10 cellular contexts compared by ENCODE assay signal in genomic region chr11:68436985-68437926, GRCh38. TPM values are rescaled to one million over a fixed set of nuclear protein-coding genes. Genes with fewer than 3 reads are reported as not detected.
DNase-seq lines count a peak whose midpoint lies in the region; ATAC-seq and TF ChIP-seq lines count a peak whose summit lies in the region.
"Had no signal": no experiment of that assay in that cellular context is flagged by ENCODE, and none has a peak within 500 bp of the region (broad histone marks: within the 10 kb centered on the region; RNA-seq: fewer than 3 reads in every experiment).

No MANE protein-coding gene starts in this region.

- TF ChIP-seq CTCF in WTC11 (IDR thresholded peaks at IDR 0.05) (no peak), left ventricle myocardium inferior (IDR thresholded peaks at IDR 0.05; ENCODE audit: borderline replicate concordance) (peak; percentile 50), tibial artery (IDR thresholded peaks at IDR 0.05) (no peak)

- peak; percentile 49 for DNase-seq in DMS53 (lab: John Stamatoyannopoulos, UW)
- no peak for DNase-seq in DMS53 treated with DMSO at 0.1 percent for 48 hours (lab: John Stamatoyannopoulos, UW; ENCODE audit: unreplicated experiment)
- DNase-seq in WTC11 (ENCODE audit: low spot score) = no peak
- peak; percentile 61 for DNase-seq in left ventricle myocardium inferior
- DNase-seq in tibial artery = peak in 1 of 2 donors; percentile 54
- DNase-seq in activated CD4-positive, alpha-beta memory T cell treated with anti-CD3 and anti-CD28 coated beads for 36 hours = no peak
- no peak for DNase-seq in Ammon's horn (ENCODE audit: low spot score)
- DNase-seq in NCI-H510A (lab: John Stamatoyannopoulos, UW) = no peak
- DNase-seq: SJCRH30 had no signal

- H3K9me3 ChIP-seq in left ventricle myocardium inferior (replicated peaks) = no peaks in the 10 kb centered on the region
- no peaks in the 10 kb centered on the region for H3K9me3 ChIP-seq in tibial artery
- H3K9me3 ChIP-seq: SJCRH30 had no signal

- H3K9me3 Mint-ChIP-seq in WTC11 = no peaks in the 10 kb centered on the region
- no peaks in the 10 kb centered on the region for H3K9me3 Mint-ChIP-seq in activated CD4-positive, alpha-beta memory T cell treated with anti-CD3 and anti-CD28 coated beads for 36 hours

- H3K4me1 Mint-ChIP-seq in WTC11 = peaks cover 18% of the 10 kb centered on the region
- H3K4me1 Mint-ChIP-seq in activated CD4-positive, alpha-beta memory T cell treated with anti-CD3 and anti-CD28 coated beads for 36 hours (ENCODE audit: low read depth) = peaks cover 4% of the 10 kb centered on the region

- intact Hi-C loops in left ventricle myocardium inferior (cut with micrococcal nuclease) = no loop called here
- intact Hi-C loops in tibial artery (cut with DNase I; ENCODE audit: low total_unique reads) = no loop called here
- intact Hi-C loops in activated CD4-positive, alpha-beta memory T cell treated with anti-CD3 and anti-CD28 coated beads for 36 hours (cut with micrococcal nuclease) = no loop called here

- H3K36me3 ChIP-seq in left ventricle myocardium inferior = peaks cover 82% of the 10 kb centered on the region
- peaks cover 51 to 100% (median 83%) of the 10 kb centered on the region in 3 donors for H3K36me3 ChIP-seq in tibial artery

- peak overlapping the region; percentile 85 for H3K27ac ChIP-seq in left ventricle myocardium inferior (replicated peaks)
- peak overlapping the region; percentile 62 to 68 for H3K27ac ChIP-seq in tibial artery
- H3K27ac ChIP-seq: 22Rv1, SJCRH30 had no signal

- 0 out of 2 replicates have a peak overlapping the region, but pooled peaks have one; percentile 47 for H3K27ac Mint-ChIP-seq in WTC11
- H3K27ac Mint-ChIP-seq in activated CD4-positive, alpha-beta memory T cell treated with anti-CD3 and anti-CD28 coated beads for 36 hours = no peak overlapping the region

- ATAC-seq in WTC11 = no peak

- POLR2A ChIA-PET in WTC11 (lab: Charles Lee) = no interaction called here
- POLR2A ChIA-PET in activated CD4-positive, alpha-beta memory T cell treated with anti-CD3 and anti-CD28 coated beads for 36 hours (lab: Charles Lee) = no interaction called here

- no peaks in the 10 kb centered on the region for H3K27me3 Mint-ChIP-seq in WTC11 (ENCODE audit: low read depth)
- no peaks in the 10 kb centered on the region for H3K27me3 Mint-ChIP-seq in activated CD4-positive, alpha-beta memory T cell treated with anti-CD3 and anti-CD28 coated beads for 36 hours

- no peak overlapping the region for H3K4me3 Mint-ChIP-seq in WTC11
- no peak overlapping the region for H3K4me3 Mint-ChIP-seq in activated CD4-positive, alpha-beta memory T cell treated with anti-CD3 and anti-CD28 coated beads for 36 hours

- CTCF ChIA-PET in WTC11 (lab: Charles Lee) = interaction anchor here (1.5 kb wide), 1 partner anchor 180 kb away, joined by 4 read pairs; no protein-coding TSS in a partner anchor
- CTCF ChIA-PET in activated CD4-positive, alpha-beta memory T cell treated with anti-CD3 and anti-CD28 coated beads for 36 hours (lab: Charles Lee) = interaction anchor here (0.6 to 0.7 kb wide), 2 partner anchors 11 to 118 kb away, joined by 3 read pairs; no protein-coding TSS in a partner anchor

- peak overlapping the region; percentile 3 for H3K4me3 ChIP-seq in left ventricle myocardium inferior
- no peak overlapping the region for H3K4me3 ChIP-seq in tibial artery
- H3K4me3 ChIP-seq: SJCRH30 had no signal

- peaks cover 8% of the 10 kb centered on the region; the same call in 1 of the 2 replicates for H3K36me3 Mint-ChIP-seq in WTC11
- no peaks in the 10 kb centered on the region for H3K36me3 Mint-ChIP-seq in activated CD4-positive, alpha-beta memory T cell treated with anti-CD3 and anti-CD28 coated beads for 36 hours

- H3K4me1 ChIP-seq in left ventricle myocardium inferior (peaks cover 60% of the 10 kb centered on the region), tibial artery (peaks cover 0 to 24% (median 14%) of the 10 kb centered on the region in 4 donors)

- H3K27me3 ChIP-seq in left ventricle myocardium inferior (ENCODE audit: low read depth) = no peaks in the 10 kb centered on the region
- no peaks in the 10 kb centered on the region for H3K27me3 ChIP-seq in tibial artery
- H3K27me3 ChIP-seq: SJCRH30 had no signal

TF ChIP-seq in WTC11, 78 proteins besides CTCF, POLR2A, EP300 and RAD21:
- no peak for TF ChIP-seq ZBTB43 (CRISPR knock-in tag; IDR thresholded peaks at IDR 0.05)
- TF ChIP-seq ERG (CRISPR knock-in tag; IDR thresholded peaks at IDR 0.05) = no peak

RNA-seq across cellular contexts. Expression of gene PPP6R3, which starts 23.3 kb away (rescaled TPM):
- 124 to 138 TPM (median 132 TPM) in 3 replicates for total RNA-seq in WTC11 (2021)
- 78.8 TPM for total RNA-seq in left ventricle myocardium inferior
- 100 to 1,000 TPM; 108 to 110 TPM for total RNA-seq in activated CD4-positive, alpha-beta memory T cell treated with anti-CD3 and anti-CD28 coated beads for 36 hours

Comparison
In these comparisons a context has a peak if more than half of its experiments do, and no peak if none do; other contexts are left out.
1. DNase-seq: peak in DMS53 (single experiment) and left ventricle myocardium inferior (single experiment); none in DMS53 treated with DMSO at 0.1 percent for 48 hours (single experiment), WTC11 (single experiment), activated CD4-positive, alpha-beta memory T cell treated with anti-CD3 and anti-CD28 coated beads for 36 hours (single experiment), Ammon's horn (single experiment) and NCI-H510A (single experiment).